8 cellular contexts compared by ENCODE assay signal in genomic region chr3:45593708-45594601, GRCh38. TPM values are rescaled to one million over a fixed set of nuclear protein-coding genes. Genes with fewer than 3 reads are reported as not detected.
DNase-seq lines count a peak whose midpoint lies in the region; ATAC-seq, FAIRE-seq and TF ChIP-seq lines count a peak whose summit lies in the region.

No MANE protein-coding gene starts in this region.

- in situ Hi-C loops in GM12878 (cut with MboI), result no loop called here

- H3K4me1 ChIP-seq in GM12878 (ENCODE audit: control insufficient read depth, insufficient read depth, low read length), result peaks cover 18% of the 10 kb centered on the region
- peaks cover 12% of the 10 kb centered on the region; the same call in 1 of the 2 replicates for H3K4me1 ChIP-seq in iPS DF 6.9 (ENCODE audit: control insufficient read depth, insufficient read depth, low read length)

- WGBS in GM12878 (ENCODE audit: insufficient coverage, insufficient replicate concordance, low lambda C conversion rate, missing lambda C conversion rate), result under 1% methylated on average over 54 of the region's 101 CpGs
- no CpG with 5 or more reads among the region's 101 CpGs for WGBS in iPS DF 6.9 (ENCODE audit: insufficient coverage, insufficient read length)

- CTCF ChIA-PET in GM10248 (lab: Yijun Ruan, JAX) (interaction anchor here (0.9 to 3.0 kb wide), 6 partner anchors 9 to 66 kb away, joined by 3 to 27 read pairs (median 5); no protein-coding TSS in a partner anchor), GM12878 (lab: Yijun Ruan, JAX) (interaction anchor here (1.3 to 7.1 kb wide), 4 partner anchors 18 to 67 kb away, joined by 4 to 78 read pairs (median 16); no protein-coding TSS in a partner anchor)

- H3K27ac ChIP-seq in GM12878 (ENCODE audit: control insufficient read depth, insufficient read depth), result peak overlapping the region; percentile 89
- H3K27ac ChIP-seq in iPS DF 6.9 (ENCODE audit: low read length), result no peak overlapping the region
- peak overlapping the region; percentile 32 to 95 (median 86) for H3K27ac ChIP-seq in skin epidermis

- H3K9me3 ChIP-seq in GM12878 (replicated peaks; ENCODE audit: control insufficient read depth, insufficient read depth, low read length) (no peaks in the 10 kb centered on the region), iPS DF 6.9 (ENCODE audit: control insufficient read depth, insufficient read depth, low read length) (no peaks in the 10 kb centered on the region)

- no peak for TF ChIP-seq CTCF in GM10248 (IDR thresholded peaks at IDR 0.05; ENCODE audit: control extremely low read depth, extremely low read depth, low read depth, missing control alignments)
- TF ChIP-seq CTCF in GM12878 (IDR thresholded peaks at IDR 0.05 in 2 of 3, conservative IDR thresholded peaks at IDR 0.05 in 1 of 3; ENCODE audit: control insufficient read depth in 2 of 3, extremely low read depth in 1 of 3, insufficient read depth in 1 of 3, low read depth in 3 of 3, low read length in 3 of 3), result no peak

- intact Hi-C loops in GM12878 (cut with micrococcal nuclease; ENCODE audit: unreplicated experiment), result loop anchor here (1.0 to 10.0 kb wide), 4 partner anchors 25 to 613 kb away; partner anchors contain the start of gene CCR1

- BruUV-seq in GM12878 (replicated peaks; lab: Mats Ljungman, UMichigan), result no TSS peak

- no peaks in the 10 kb centered on the region for H3K27me3 ChIP-seq in GM12878 (replicated peaks in 1 of 2; ENCODE audit: control insufficient read depth in 2 of 2, insufficient read depth in 2 of 2, low read length in 1 of 2)
- H3K27me3 ChIP-seq in iPS DF 6.9 (ENCODE audit: control insufficient read depth, insufficient read depth, low read length), result no peaks in the 10 kb centered on the region

- no peaks in the 10 kb centered on the region for H4K20me1 ChIP-seq in GM12878 (ENCODE audit: control insufficient read depth, insufficient read depth)

- SMC1A ChIA-PET in GM12878 (lab: Charles Lee; ENCODE audit: uncharacterized antibody, unreplicated experiment), result interaction anchor here (1.0 to 5.6 kb wide), 8 partner anchors 19 to 96 kb away, joined by 3 to 45 read pairs (median 6); partner anchors contain the start of gene SACM1L

- TF ChIP-seq POLR2A in GM12878 (IDR thresholded peaks at IDR 0.05; ENCODE audit: low read depth, low read length), result peak; percentile 85

- no peak for FAIRE-seq in GM12878 (lab: Jason Lieb, UNC)

- peak; percentile 81 for ATAC-seq in GM12878

- no peak for TF ChIP-seq EP300 in GM12878 (IDR thresholded peaks at IDR 0.05; ENCODE audit: borderline replicate concordance in 1 of 2, control insufficient read depth in 1 of 2, low read depth in 2 of 2, low read length in 2 of 2)

- H3K36me3 ChIP-seq in GM12878 (ENCODE audit: control insufficient read depth in 2 of 2, insufficient read depth in 2 of 2, low read length in 1 of 2) (peaks cover 0 to 4% of the 10 kb centered on the region in 2 experiments; a peak in 1 of 4 replicates), iPS DF 6.9 (ENCODE audit: control insufficient read depth, insufficient read depth, low read length) (no peaks in the 10 kb centered on the region; the same call in 1 of the 2 replicates)

- H3K4me3 ChIP-seq in GM12878 (peak overlapping the region; percentile 81), iPS DF 6.9 (ENCODE audit: low read length) (peak overlapping the region; percentile 71), skin epidermis (peak overlapping the region; percentile 43 to 80 (median 66))

- RAD21 ChIA-PET in GM12878 (lab: Charles Lee; ENCODE audit: unreplicated experiment), result interaction anchor here (0.9 to 6.8 kb wide), 6 partner anchors 18 to 83 kb away, joined by 3 to 69 read pairs (median 19); no protein-coding TSS in a partner anchor

- POLR2A ChIA-PET in GM10248 (lab: Yijun Ruan, JAX), result no interaction called here
- POLR2A ChIA-PET in GM12878 (lab: Charles Lee), result interaction anchor here (0.7 to 2.0 kb wide), 3 partner anchors 23 to 66 kb away, joined by 4 to 7 read pairs (median 6); no protein-coding TSS in a partner anchor

- peaks cover 56% of the 10 kb centered on the region for H3K79me2 ChIP-seq in GM12878 (ENCODE audit: control insufficient read depth, insufficient read depth, low read length)

- H2AFZ ChIP-seq in GM12878 (ENCODE audit: control insufficient read depth, low read depth, low read length), result peak overlapping the region; percentile 77

- peak overlapping the region; percentile 92 for H3K9ac ChIP-seq in GM12878 (ENCODE audit: control insufficient read depth, insufficient read depth, low read length)

- no peak for TF ChIP-seq RAD21 in GM12878 (IDR thresholded peaks at IDR 0.05; ENCODE audit: insufficient read depth, low read depth, low read length)

- DNase-seq in GM10248 (ENCODE audit: extremely low spot score) (peak; percentile 89), H4 (ENCODE audit: low spot score) (peak; percentile 31), M059J (ENCODE audit: low read depth) (peak; percentile 68), T-helper 9 cell (peak; percentile 50), GM12878 (ENCODE audit: low read depth, low spot score) (no peak), iPS DF 6.9 (ENCODE audit: low read depth, low spot score) (no peak), middle frontal gyrus (ENCODE audit: extremely low spot score, low spot score) (no peak)

- peak overlapping the region; percentile 100 for H3K4me2 ChIP-seq in GM12878 (ENCODE audit: control insufficient read depth, insufficient read depth)

TF ChIP-seq in GM12878, 131 proteins besides CTCF, POLR2A, EP300 and RAD21 (continues in another document):
- 0 out of 2 replicates have a peak, but pooled peaks have one; percentile 41 for TF ChIP-seq SIN3A (IDR thresholded peaks at IDR 0.05; ENCODE audit: low read depth, low read length)
- no peak for TF ChIP-seq ZNF217 (IDR thresholded peaks at IDR 0.05)
- no peak for TF ChIP-seq BCL11A (IDR thresholded peaks at IDR 0.05; ENCODE audit: low read depth, low read length)
- no peak for TF ChIP-seq SREBF1 (IDR thresholded peaks at IDR 0.05; ENCODE audit: low read length)
- no peak for TF ChIP-seq SIX5 (IDR thresholded peaks at IDR 0.05; ENCODE audit: low read depth, low read length, severe bottlenecking)
- TF ChIP-seq MYB (IDR thresholded peaks at IDR 0.05; ENCODE audit: borderline replicate concordance, low read depth, low read length), result no peak
- no peak for TF ChIP-seq YBX1 (IDR thresholded peaks at IDR 0.05)
- peak; percentile 74 for TF ChIP-seq TCF12 (IDR thresholded peaks at IDR 0.05; ENCODE audit: low read depth, low read length)
- peak; percentile 74 to 93 for TF ChIP-seq BHLHE40 (IDR thresholded peaks at IDR 0.05; ENCODE audit: borderline replicate concordance in 1 of 2, low read depth in 2 of 2, low read length in 1 of 2)
- TF ChIP-seq NFIC (IDR thresholded peaks at IDR 0.05; ENCODE audit: low read depth, low read length), result no peak
- no peak for TF ChIP-seq SUZ12 (IDR thresholded peaks at IDR 0.05; ENCODE audit: unreplicated experiment)
- TF ChIP-seq KLF5 (IDR thresholded peaks at IDR 0.05; ENCODE audit: partially characterized antibody), result no peak
- TF ChIP-seq SP1 (IDR thresholded peaks at IDR 0.05; ENCODE audit: low read depth, low read length), result peak; percentile 5
- TF ChIP-seq WRNIP1 (IDR thresholded peaks at IDR 0.05; ENCODE audit: borderline replicate concordance, low read depth, low read length), result no peak
- TF ChIP-seq BRCA1 (IDR thresholded peaks at IDR 0.05; ENCODE audit: low read depth, low read length), result no peak
- TF ChIP-seq RB1 (IDR thresholded peaks at IDR 0.05; ENCODE audit: borderline replicate concordance), result peak; percentile 90; the same call in 1 of the 2 replicates

RNA-seq across cellular contexts. Expression of gene LIMD1, which starts 0.6 kb away (rescaled TPM):
- total RNA-seq in H4 (2014; rRNA removed; shearing (Covaris generic)), result 3.3 and 4.0 TPM in 2 replicates
- total RNA-seq in M059J (2014; rRNA removed; shearing (Covaris generic)), result 3.9 and 8.6 TPM in 2 replicates
- 181 and 205 TPM in 2 replicates for total RNA-seq in GM12878 (2013; cell fraction: nucleolus; rRNA removed)
- total RNA-seq in GM12878 (2014; rRNA removed) (26.4 and 27.3 TPM in 2 replicates), GM12878 (2014; rRNA removed; fragmentation: Illumina TruSeq; extraction: Trizol) (21.5 and 21.7 TPM in 2 replicates), GM12878 (2021) (47.2 and 54.5 TPM in 2 replicates)
- polyA plus RNA-seq in GM12878 (2011; ENCODE audit: low read depth), result 17.9 TPM
- polyA plus RNA-seq in GM12878 (2011; rRNA removed) (32.2 and 43.1 TPM in 2 replicates), GM12878 (2014; fragmentation: Illumina TruSeq; extraction: Trizol) (19.8 and 23.7 TPM in 2 replicates), GM12878 (2014; fragmentation: Nextera tagmentation; extraction: Ambion mirVana) (1 to 10 TPM; 1.7 to 2.9 TPM), GM12878 (2014; rRNA removed) (37.6 and 37.8 TPM in 2 replicates), GM12878 (2016; fragmentation: Nextera tagmentation; extraction: Ambion mirVana) (10 to 100 TPM; 20.5 to 23.3 TPM)
- polyA plus RNA-seq in GM12878 (2011; cell fraction: cytosol; rRNA removed), result 44.6 and 49.4 TPM in 2 replicates
- 123 and 153 TPM in 2 replicates for polyA plus RNA-seq in GM12878 (2011; cell fraction: nucleus; rRNA removed)
- 34.5 and 37.3 TPM in 2 replicates for polyA plus RNA-seq in GM12878 (2012)
- 54.3 and 118 TPM in 2 replicates for polyA minus RNA-seq in GM12878 (2011; rRNA and poly(A)+ RNA removed)
- polyA minus RNA-seq in GM12878 (2011; cell fraction: cytosol; rRNA and poly(A)+ RNA removed), result 32.5 and 37.2 TPM in 2 replicates
- 45.0 and 74.1 TPM in 2 replicates for polyA minus RNA-seq in GM12878 (2011; cell fraction: nucleus; rRNA and poly(A)+ RNA removed)

Comparison
In these comparisons a context has a peak if more than half of its experiments do, and no peak if none do; other contexts are left out.
1. DNase-seq: peak in GM10248 (single experiment), H4 (single experiment), M059J (single experiment) and T-helper 9 cell (single experiment); none in GM12878 (single experiment), iPS DF 6.9 (single experiment) and middle frontal gyrus (single experiment).
2. Peak in every context shown above with its lines, with median percentiles within 50 percentile points of each other: H3K4me3 ChIP-seq.